ENCODE assay signal across 8 cellular contexts in the genomic region with DNA sequence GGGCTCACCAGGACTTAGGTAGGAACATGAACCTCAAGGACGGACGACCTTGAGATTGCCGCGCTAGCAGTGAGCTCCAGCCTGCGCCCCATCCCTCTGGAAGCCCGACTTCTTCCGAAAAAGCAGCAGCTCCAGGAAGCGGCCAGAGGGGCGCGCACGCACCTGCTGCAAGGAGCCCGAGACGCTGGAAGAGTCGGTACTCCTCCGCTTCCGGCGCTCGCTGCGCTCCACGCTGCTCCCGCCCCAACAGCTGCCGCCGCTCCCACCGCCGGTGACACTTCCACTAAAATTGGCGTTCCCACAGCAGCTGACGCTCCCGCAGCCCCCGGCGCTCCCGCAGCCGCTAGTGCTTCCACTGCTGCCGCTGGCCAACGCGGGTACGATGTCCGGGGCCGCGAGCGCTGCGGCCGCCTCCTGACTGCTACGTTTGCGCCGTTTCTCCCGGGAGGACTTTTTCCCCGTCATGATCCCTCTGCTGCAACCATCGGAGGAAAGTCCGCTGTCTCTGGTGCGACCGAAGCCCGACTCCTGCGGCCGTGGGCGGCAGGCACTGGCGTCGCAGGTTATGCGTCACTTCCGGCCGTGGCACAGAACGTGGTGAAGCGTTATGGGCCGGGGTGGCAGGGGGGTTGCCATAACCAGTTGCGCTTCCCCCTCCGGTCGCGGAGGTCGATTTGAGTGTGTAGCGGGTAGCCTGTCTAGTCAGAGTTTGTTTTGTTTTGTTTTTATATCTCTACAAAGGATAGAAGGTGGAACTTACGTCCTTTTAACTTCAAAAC. TPM values are rescaled to one million over a fixed set of nuclear protein-coding genes. Genes with fewer than 3 reads are reported as not detected.
DNase-seq lines count a peak whose midpoint lies in the region; TF ChIP-seq lines count a peak whose summit lies in the region.

A gene with protein sequence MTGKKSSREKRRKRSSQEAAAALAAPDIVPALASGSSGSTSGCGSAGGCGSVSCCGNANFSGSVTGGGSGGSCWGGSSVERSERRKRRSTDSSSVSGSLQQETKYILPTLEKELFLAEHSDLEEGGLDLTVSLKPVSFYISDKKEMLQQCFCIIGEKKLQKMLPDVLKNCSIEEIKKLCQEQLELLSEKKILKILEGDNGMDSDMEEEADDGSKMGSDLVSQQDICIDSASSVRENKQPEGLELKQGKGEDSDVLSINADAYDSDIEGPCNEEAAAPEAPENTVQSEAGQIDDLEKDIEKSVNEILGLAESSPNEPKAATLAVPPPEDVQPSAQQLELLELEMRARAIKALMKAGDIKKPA (minus strand): TSS at position 552 of the 779 bp plus-strand sequence. CDS start 87 bp downstream, at position 465.

- peaks cover 4% of the 10 kb centered on the region for H3K36me3 Mint-ChIP-seq in neural crest cell (ENCODE audit: low read depth)

- no peaks in the 10 kb centered on the region for H3K36me3 ChIP-seq in stomach smooth muscle (ENCODE audit: control insufficient read depth in 2 of 2, insufficient read depth in 2 of 2, low read length in 2 of 2)

- H3K4me3 ChIP-seq in LNCaP clone FGC (ENCODE audit: low read depth, low read length) (peak within 1 kb of the TSS; percentile 84), fibroblast of villous mesenchyme (ENCODE audit: low read depth, low read length) (peak within 1 kb of the TSS; percentile 94), stomach smooth muscle (ENCODE audit: low read length in 2 of 2) (peak within 1 kb of the TSS; percentile 98)

- H3K9me3 Mint-ChIP-seq in neural crest cell: peaks cover 5% of the 10 kb centered on the region

- peak; percentile 96 for DNase-seq in ELR (ENCODE audit: low read depth)
- DNase-seq in H4 (ENCODE audit: low spot score): peak; percentile 95
- DNase-seq in LNCaP clone FGC (ENCODE audit: low read depth): peak; percentile 77
- peak; percentile 84 to 95 for DNase-seq in SHP77 (lab: John Stamatoyannopoulos, UW)
- DNase-seq in activated gamma-delta T cell (lab: John Stamatoyannopoulos, UW): peak; percentile 79
- peak; percentile 93 for DNase-seq in fibroblast of villous mesenchyme (ENCODE audit: low read depth)
- peak; percentile 84 for DNase-seq in neural crest cell (ENCODE audit: low read depth, low spot score)

- peaks cover 31% of the 10 kb centered on the region for H3K4me1 Mint-ChIP-seq in neural crest cell

- peak within 1 kb of the TSS; percentile 100 for H3K27ac Mint-ChIP-seq in neural crest cell (ENCODE audit: unreplicated experiment)

- peaks cover 0 to 6% of the 10 kb centered on the region in 2 donors for H3K9me3 ChIP-seq in stomach smooth muscle (ENCODE audit: control insufficient read depth in 2 of 2, low read length in 2 of 2)

- H3K9ac ChIP-seq in stomach smooth muscle (ENCODE audit: low read length in 2 of 2): peak within 1 kb of the TSS; percentile 96 to 99

- peaks cover 5% of the 10 kb centered on the region for H3K4me1 ChIP-seq in stomach smooth muscle (ENCODE audit: control insufficient read depth, insufficient read depth, low read length)

- TF ChIP-seq CTCF in LNCaP clone FGC (IDR thresholded peaks at IDR 0.05; ENCODE audit: control insufficient read depth, extremely low read depth, insufficient read depth): peak; percentile 57
- peak; percentile 38 for TF ChIP-seq CTCF in fibroblast of villous mesenchyme (IDR thresholded peaks at IDR 0.05; ENCODE audit: insufficient read depth, low read depth, low read length)
- peak; percentile 58 for TF ChIP-seq CTCF in neural crest cell (conservative IDR thresholded peaks at IDR 0.05)

- H3K27me3 ChIP-seq in stomach smooth muscle (ENCODE audit: control insufficient read depth in 1 of 2, insufficient read depth in 2 of 2, low read length in 2 of 2): no peaks in the 10 kb centered on the region

- peak within 1 kb of the TSS; percentile 98 for H3K4me3 Mint-ChIP-seq in neural crest cell

- H3K27me3 Mint-ChIP-seq in neural crest cell (ENCODE audit: low read depth): no peaks in the 10 kb centered on the region

- peak within 1 kb of the TSS; percentile 95 for H3K27ac ChIP-seq in stomach smooth muscle (ENCODE audit: low read length)

RNA-seq across cellular contexts. Expression of the gene that starts here (rescaled TPM):
- total RNA-seq in H4 (2014; rRNA removed; shearing (Covaris generic)): 16.6 and 22.1 TPM in 2 replicates
- total RNA-seq in fibroblast of villous mesenchyme: 17.4 and 29.4 TPM in 2 replicates
- total RNA-seq in neural crest cell: 17.8 and 20.8 TPM in 2 replicates

Comparison
In these comparisons a context has a peak if more than half of its experiments do, and no peak if none do; other contexts are left out.
1. Peak in every context shown above with its lines: DNase-seq, H3K4me3 ChIP-seq and H3K27ac ChIP-seq.